ENCODE assay signal across 1 cellular context in the genomic region with DNA sequence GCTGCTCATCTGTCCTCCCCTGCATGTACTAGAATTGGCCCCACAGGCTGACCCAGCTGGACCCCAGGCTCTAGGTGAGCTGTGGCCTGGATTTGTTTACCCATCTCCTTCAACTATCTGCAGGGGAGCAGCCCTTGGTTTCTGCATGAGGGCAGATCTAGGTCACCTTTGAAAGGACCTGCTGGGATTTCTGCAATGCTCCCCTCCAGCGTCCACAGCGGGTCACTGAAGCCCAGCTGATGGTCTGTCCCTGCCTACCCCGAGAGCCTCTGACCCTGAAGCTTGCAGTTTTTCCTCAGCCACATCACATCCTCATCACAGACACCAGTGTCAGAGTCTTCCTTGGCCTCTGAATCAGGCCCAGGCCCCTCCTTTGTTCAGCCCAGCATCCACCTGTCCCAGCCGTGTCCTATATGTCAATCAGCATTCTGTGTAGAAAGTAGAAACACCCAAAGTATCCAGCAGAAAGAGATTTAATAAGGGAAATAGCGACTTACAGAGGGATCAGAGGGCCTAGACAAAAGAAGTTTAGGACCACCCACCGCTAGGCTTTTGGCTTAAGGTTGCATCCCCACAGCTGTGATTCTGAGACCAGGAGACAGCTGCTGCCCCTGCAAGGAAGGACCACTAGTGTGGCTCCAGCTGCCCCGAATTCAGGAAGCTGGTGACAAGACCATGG.
TF ChIP-seq lines count a peak whose summit lies in the region.

No MANE protein-coding gene starts in this region.

TF ChIP-seq in H1, 55 proteins besides CTCF, POLR2A, EP300 and RAD21 (continued from another document):
- TF ChIP-seq SIRT6 (IDR thresholded peaks at IDR 0.05; ENCODE audit: low read length), result no peak
